ENCODE assay signal across 19 cellular contexts in genomic region chr15:101554115-101554915, GRCh38.
"Had no signal": no experiment of that assay in that cellular context is flagged by ENCODE, and none has a peak within 500 bp of the region (broad histone marks: within the 10 kb centered on the region; RNA-seq: fewer than 3 reads in every experiment).

No MANE protein-coding gene starts in this region.

- H3K4me1 ChIP-seq: adrenal gland, ascending aorta, colonic mucosa, lower lobe of right lung, tibial artery had no signal

- ATAC-seq: heart left ventricle; lower lobe of right lung; natural killer cell; stimulated activated naive CD8-positive, alpha-beta T cell treated with anti-CD3 and anti-CD28 coated beads, Interleukin-15, Interleukin-2, amounts not matched to agents 100 U/mL and 50 U/mL, for 24 hours; WTC11 had no signal

- H3K27me3 ChIP-seq: ascending aorta, brain microvascular endothelial cell, colonic mucosa had no signal

- H3K9me3 Mint-ChIP-seq: natural killer cell, WTC11 had no signal

- H3K9me3 ChIP-seq: adrenal gland, ascending aorta, colonic mucosa, heart left ventricle, lower lobe of right lung, tibial artery had no signal

- H3K36me3 ChIP-seq: adrenal gland, ascending aorta, brain microvascular endothelial cell, colonic mucosa, heart left ventricle, lower lobe of right lung, tibial artery had no signal

- H3K27ac ChIP-seq: adrenal gland, ascending aorta, brain microvascular endothelial cell, colonic mucosa, epithelial cell of prostate, lower lobe of right lung, tibial artery had no signal

- H3K36me3 Mint-ChIP-seq: activated naive CD8-positive, alpha-beta T cell; natural killer cell; WTC11 had no signal

- H3K4me1 Mint-ChIP-seq: natural killer cell had no signal

- H3K27ac Mint-ChIP-seq: activated naive CD8-positive, alpha-beta T cell; natural killer cell; progenitor cell of endocrine pancreas; WTC11 had no signal

- H3K4me3 Mint-ChIP-seq: activated naive CD8-positive, alpha-beta T cell; natural killer cell; WTC11 had no signal

- H3K4me3 ChIP-seq: adrenal gland, ascending aorta, colonic mucosa, heart left ventricle, lower lobe of right lung, tibial artery had no signal

- DNase-seq: activated naive CD4-positive, alpha-beta T cell; activated T-cell treated with anti-CD3 and anti-CD28 coated beads, Interleukin-2, amount 50 U/mL, for 1 hour; adrenal gland; central memory CD4-positive, alpha-beta T cell; colonic mucosa; heart left ventricle; lower lobe of right lung; natural killer cell; stimulated activated CD4-positive, alpha-beta T cell treated with anti-CD3 and anti-CD28 coated beads, Interleukin-12 subunit alpha, Interleukin-12 subunit beta, amount 100 ng/mL, for 4 hours; stimulated activated CD4-positive, alpha-beta T cell treated with anti-CD3 and anti-CD28 coated beads, Interleukin-4, amount 100 ng/mL, for 4 hours; stimulated activated naive CD8-positive, alpha-beta T cell treated with anti-CD3 and anti-CD28 coated beads, Interleukin-15, Interleukin-2, amounts not matched to agents 100 U/mL and 50 U/mL, for 24 hours; T-helper 9 cell had no signal
